1 cellular context compared by ENCODE assay signal in the genomic region with DNA sequence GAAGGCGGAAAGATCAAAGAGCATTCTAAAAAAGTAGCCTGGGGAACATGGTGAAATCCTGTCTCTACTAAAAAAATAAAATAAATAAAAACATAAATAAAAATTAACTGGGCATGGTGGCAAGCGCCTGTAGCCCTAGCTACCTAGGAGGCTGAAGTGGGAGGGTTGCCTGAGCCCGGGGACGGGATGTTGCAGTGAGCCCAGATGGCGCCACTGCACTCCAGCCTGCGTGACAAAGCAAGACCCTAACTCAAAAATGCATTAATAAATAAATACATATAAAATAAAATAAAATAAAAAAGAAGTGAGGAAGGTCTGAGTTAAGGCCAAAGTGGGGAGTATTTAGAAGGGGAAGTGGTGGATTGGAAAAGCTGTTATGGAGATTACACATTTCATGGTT.
TF ChIP-seq lines count a peak whose summit lies in the region.

No MANE protein-coding gene starts in this region.

TF ChIP-seq in GM12878, 131 proteins besides CTCF, POLR2A, EP300 and RAD21 (continued from another document):
- TF ChIP-seq BCLAF1 (IDR thresholded peaks at IDR 0.05) (no peak), IKZF1 (conservative IDR thresholded peaks at IDR 0.05) (no peak), MEF2A (IDR thresholded peaks at IDR 0.05; ENCODE audit: insufficient read depth, low read depth, low read length) (no peak), SMARCA5 (IDR thresholded peaks at IDR 0.05) (no peak)
- TF ChIP-seq, protein P1, sequence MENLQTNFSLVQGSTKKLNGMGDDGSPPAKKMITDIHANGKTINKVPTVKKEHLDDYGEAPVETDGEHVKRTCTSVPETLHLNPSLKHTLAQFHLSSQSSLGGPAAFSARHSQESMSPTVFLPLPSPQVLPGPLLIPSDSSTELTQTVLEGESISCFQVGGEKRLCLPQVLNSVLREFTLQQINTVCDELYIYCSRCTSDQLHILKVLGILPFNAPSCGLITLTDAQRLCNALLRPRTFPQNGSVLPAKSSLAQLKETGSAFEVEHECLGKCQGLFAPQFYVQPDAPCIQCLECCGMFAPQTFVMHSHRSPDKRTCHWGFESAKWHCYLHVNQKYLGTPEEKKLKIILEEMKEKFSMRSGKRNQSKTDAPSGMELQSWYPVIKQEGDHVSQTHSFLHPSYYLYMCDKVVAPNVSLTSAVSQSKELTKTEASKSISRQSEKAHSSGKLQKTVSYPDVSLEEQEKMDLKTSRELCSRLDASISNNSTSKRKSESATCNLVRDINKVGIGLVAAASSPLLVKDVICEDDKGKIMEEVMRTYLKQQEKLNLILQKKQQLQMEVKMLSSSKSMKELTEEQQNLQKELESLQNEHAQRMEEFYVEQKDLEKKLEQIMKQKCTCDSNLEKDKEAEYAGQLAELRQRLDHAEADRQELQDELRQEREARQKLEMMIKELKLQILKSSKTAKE (IDR thresholded peaks at IDR 0.05; ENCODE audit: low read depth, poor library complexity, severe bottlenecking) = no peak
